31 cellular contexts compared by ENCODE assay signal in the genomic region with DNA sequence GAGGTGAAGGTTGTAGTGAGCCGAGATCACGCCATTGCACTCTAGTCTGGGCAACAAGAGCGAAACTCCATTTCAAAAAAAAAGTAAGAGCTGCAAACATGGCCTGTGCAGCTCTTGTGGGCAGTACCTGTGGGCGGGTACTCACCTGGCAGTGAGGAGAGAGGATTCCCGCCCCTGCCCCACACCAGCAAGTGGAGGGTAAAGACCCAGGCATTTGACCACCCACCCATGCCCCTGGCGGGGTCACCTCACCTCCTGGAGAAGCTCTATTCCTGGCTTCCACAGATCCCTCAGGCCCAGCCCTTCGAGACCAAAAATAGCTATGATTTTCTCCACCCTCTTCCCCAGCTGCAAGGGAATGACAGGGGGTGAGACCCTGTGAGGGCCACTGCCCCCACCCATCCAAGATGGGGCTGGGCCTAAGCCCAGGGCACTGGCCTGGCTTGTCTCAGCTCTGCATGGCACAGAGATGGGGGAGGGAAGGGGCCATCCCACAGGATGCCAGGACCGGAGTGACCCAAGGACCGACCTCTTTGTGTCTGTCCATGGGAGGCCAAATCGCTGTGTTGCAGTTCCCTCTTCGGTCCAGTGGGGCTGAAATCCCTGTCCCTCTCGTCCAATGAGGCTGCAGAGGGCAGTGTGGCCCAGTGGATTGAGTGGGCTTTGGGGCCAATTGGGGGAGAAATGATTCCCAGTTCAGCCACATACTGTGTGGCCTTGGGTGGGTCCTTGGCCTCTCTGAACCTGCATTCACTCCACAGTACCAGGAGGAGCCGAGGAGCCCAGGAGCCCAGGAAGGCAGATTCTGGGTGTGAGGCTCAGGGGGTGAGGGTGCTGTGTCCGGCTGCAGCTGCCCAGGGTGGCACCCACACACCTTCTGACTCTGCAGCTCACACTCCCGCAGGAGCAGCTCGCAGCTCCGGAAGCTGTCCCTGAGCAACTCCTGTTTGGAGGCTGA. TPM values are rescaled to one million over a fixed set of nuclear protein-coding genes. Genes with fewer than 3 reads are reported as not detected.
"Had no signal": no experiment of that assay in that cellular context is flagged by ENCODE, and none has a peak within 500 bp of the region (broad histone marks: within the 10 kb centered on the region; RNA-seq: fewer than 3 reads in every experiment).

No MANE protein-coding gene starts in this region.

- H3K4me1 ChIP-seq: adrenal gland, colonic mucosa, lower lobe of right lung, psoas muscle, right atrium auricular region, suprapubic skin, transverse colon, vagina had no signal

- H3K9me3 Mint-ChIP-seq: activated T-cell treated with anti-CD3 and anti-CD28 coated beads, Interleukin-2, amount 50 U/mL, for 4 hours; activated T-helper 2 cell treated with anti-CD3 and anti-CD28 coated beads, Interferon-gamma antibody, Interleukin-2, Interleukin-4, amounts not matched to agents 10 μg/mL and 5 μg/mL and 100 μg/mL, durations not matched to agents 14 hours and 24 hours and 36 hours; effector memory CD8-positive, alpha-beta T cell; immature natural killer cell; naive B cell; stimulated activated naive CD8-positive, alpha-beta T cell treated with anti-CD3 and anti-CD28 coated beads, Interleukin-15, amount 100 ng/mL, for 72 hours had no signal

- H3K4me1 Mint-ChIP-seq: naive B cell had no signal

- ATAC-seq: activated T-cell treated with anti-CD3 and anti-CD28 coated beads, Interleukin-2, amount 50 U/mL, for 4 hours; effector memory CD8-positive, alpha-beta T cell; esophagus mucosa; left lobe of liver; psoas muscle; stimulated activated naive CD8-positive, alpha-beta T cell treated with anti-CD3 and anti-CD28 coated beads, Interleukin-15, amount 100 ng/mL, for 72 hours had no signal

- H3K36me3 Mint-ChIP-seq: activated naive CD8-positive, alpha-beta T cell; naive B cell had no signal

- H3K36me3 ChIP-seq: adrenal gland, colonic mucosa, lower lobe of right lung, ovary, right atrium auricular region, suprapubic skin, transverse colon, vagina had no signal

- DNase-seq: activated CD4-positive, alpha-beta T cell treated with anti-CD3 and anti-CD28 coated beads, Interleukin-2, amount 50 U/mL, for 4 hours; activated CD8-positive, alpha-beta memory T cell treated with anti-CD3 and anti-CD28 coated beads, Interleukin-2, amount 50 U/mL, for 48 hours; activated naive CD4-positive, alpha-beta T cell; activated T-cell treated with anti-CD3 and anti-CD28 coated beads, Interleukin-2, amount 50 U/mL, for 4 hours; adrenal gland; colonic mucosa; dorsolateral prefrontal cortex; effector memory CD8-positive, alpha-beta T cell; foreskin melanocyte; immature natural killer cell; lower lobe of right lung; mesendoderm; naive B cell; ovary; psoas muscle; stimulated activated CD4-positive, alpha-beta T cell treated with anti-CD3 and anti-CD28 coated beads, Interleukin-12 subunit alpha, Interleukin-12 subunit beta, amount 100 ng/mL, for 4 hours; stimulated activated CD4-positive, alpha-beta T cell treated with anti-CD3 and anti-CD28 coated beads, Interleukin-4, amount 100 ng/mL, for 4 hours; stimulated activated naive CD8-positive, alpha-beta T cell treated with anti-CD3 and anti-CD28 coated beads, Interleukin-15, amount 100 ng/mL, for 72 hours; transverse colon had no signal

- H3K27me3 ChIP-seq: adrenal gland, colonic mucosa, dorsolateral prefrontal cortex, hepatocyte, ovary, right atrium auricular region, suprapubic skin, transverse colon, vagina had no signal

- H3K4me3 Mint-ChIP-seq: activated naive CD8-positive, alpha-beta T cell; activated T-cell treated with anti-CD3 and anti-CD28 coated beads, Interleukin-2, amount 50 U/mL, for 4 hours; effector memory CD8-positive, alpha-beta T cell; immature natural killer cell; naive B cell; stimulated activated naive CD8-positive, alpha-beta T cell treated with anti-CD3 and anti-CD28 coated beads, Interleukin-15, amount 100 ng/mL, for 72 hours had no signal

- H3K4me3 ChIP-seq: adrenal gland, colonic mucosa, dorsolateral prefrontal cortex, hepatocyte, lower lobe of right lung, ovary, psoas muscle, right atrium auricular region, suprapubic skin, transverse colon, vagina had no signal

- H3K27ac Mint-ChIP-seq: activated naive CD8-positive, alpha-beta T cell; activated T-helper 2 cell treated with anti-CD3 and anti-CD28 coated beads, Interferon-gamma antibody, Interleukin-2, Interleukin-4, amounts not matched to agents 10 μg/mL and 5 μg/mL and 100 μg/mL, durations not matched to agents 14 hours and 24 hours and 36 hours; effector memory CD8-positive, alpha-beta T cell; immature natural killer cell; stimulated activated naive CD8-positive, alpha-beta T cell treated with anti-CD3 and anti-CD28 coated beads, Interleukin-15, amount 100 ng/mL, for 72 hours had no signal

- H3K27ac ChIP-seq: adrenal gland, colonic mucosa, dorsolateral prefrontal cortex, hepatocyte, lower lobe of right lung, ovary, psoas muscle, right atrium auricular region, suprapubic skin, transverse colon, vagina had no signal

- H3K9me3 ChIP-seq: adrenal gland, colonic mucosa, lower lobe of right lung, ovary, psoas muscle, right atrium auricular region, suprapubic skin, transverse colon, vagina had no signal

- H3K27me3 Mint-ChIP-seq: activated naive CD8-positive, alpha-beta T cell; stimulated activated naive CD8-positive, alpha-beta T cell treated with anti-CD3 and anti-CD28 coated beads, Interleukin-15, amount 100 ng/mL, for 72 hours had no signal

RNA-seq across cellular contexts. Expression of a gene that starts 14.6 kb away (rescaled TPM):
- total RNA-seq: activated CD8-positive, alpha-beta memory T cell treated with anti-CD3 and anti-CD28 coated beads for 36 hours; activated T-cell treated with anti-CD3 and anti-CD28 coated beads, Interleukin-2, amount 50 U/mL, for 4 hours; activated T-helper 2 cell treated with anti-CD3 and anti-CD28 coated beads, Interferon-gamma antibody, Interleukin-2, Interleukin-4, amounts not matched to agents 10 μg/mL and 5 μg/mL and 100 μg/mL, durations not matched to agents 14 hours and 24 hours and 36 hours; bronchial epithelial cell; colonic mucosa; esophagus mucosa; psoas muscle; vagina had no signal
- polyA plus RNA-seq: hepatocyte, psoas muscle had no signal

RNA-seq across cellular contexts. Expression of a gene that starts 26.4 kb away (rescaled TPM):
- total RNA-seq: activated CD8-positive, alpha-beta memory T cell treated with anti-CD3 and anti-CD28 coated beads for 36 hours; activated T-helper 2 cell treated with anti-CD3 and anti-CD28 coated beads, Interferon-gamma antibody, Interleukin-2, Interleukin-4, amounts not matched to agents 10 μg/mL and 5 μg/mL and 100 μg/mL, durations not matched to agents 14 hours and 24 hours and 36 hours; astrocyte; bronchial epithelial cell; colonic mucosa; endothelial cell of umbilical vein; esophagus mucosa; hepatocyte; psoas muscle; right atrium auricular region; transverse colon; vagina had no signal
- polyA plus RNA-seq: endothelial cell of umbilical vein, hepatocyte, immature natural killer cell had no signal

RNA-seq across cellular contexts. Expression of a gene that starts 42.5 kb away (rescaled TPM):
- total RNA-seq: activated CD8-positive, alpha-beta memory T cell treated with anti-CD3 and anti-CD28 coated beads for 36 hours; activated T-helper 2 cell treated with anti-CD3 and anti-CD28 coated beads, Interferon-gamma antibody, Interleukin-2, Interleukin-4, amounts not matched to agents 10 μg/mL and 5 μg/mL and 100 μg/mL, durations not matched to agents 14 hours and 24 hours and 36 hours; endothelial cell of umbilical vein; esophagus mucosa; vagina had no signal
- polyA plus RNA-seq: endothelial cell of umbilical vein, immature natural killer cell had no signal
